Comparison of ENCODE assay signal across 23 cellular contexts in genomic region chr15:67361100-67361499, GRCh38.
"Had no signal": no experiment of that assay in that cellular context is flagged by ENCODE, and none has a peak within 500 bp of the region (broad histone marks: within the 10 kb centered on the region; RNA-seq: fewer than 3 reads in every experiment).

No MANE protein-coding gene starts in this region.

- H3K4me1 Mint-ChIP-seq: immature natural killer cell; naive B cell; natural killer cell; stimulated activated memory B cell treated with anti-CD40 and anti-IgM and Interleukin-4, amounts not matched to agents 10 μg/mL and 1 μg/mL and 100 μg/mL, for 72 hours; stimulated activated naive CD8-positive, alpha-beta T cell treated with anti-CD3 and anti-CD28 coated beads, Interleukin-15, amount 100 ng/mL, for 72 hours had no signal

- H3K36me3 Mint-ChIP-seq: immature natural killer cell; mesothelial cell of epicardium; naive B cell; natural killer cell; neural progenitor cell; stimulated activated memory B cell treated with anti-CD40 and anti-IgM and Interleukin-4, amounts not matched to agents 10 μg/mL and 1 μg/mL and 100 μg/mL, for 72 hours had no signal

- H3K9me3 Mint-ChIP-seq: immature natural killer cell; natural killer cell; nephron progenitor cell; neural progenitor cell; stimulated activated naive CD8-positive, alpha-beta T cell treated with anti-CD3 and anti-CD28 coated beads, Interleukin-15, amount 100 ng/mL, for 72 hours; type B pancreatic cell had no signal

- H3K27ac Mint-ChIP-seq: immature natural killer cell; mesothelial cell of epicardium; naive B cell; natural killer cell; nephron progenitor cell; neural progenitor cell; stimulated activated memory B cell treated with anti-CD40 and anti-IgM and Interleukin-4, amounts not matched to agents 10 μg/mL and 1 μg/mL and 100 μg/mL, for 72 hours; stimulated activated naive CD8-positive, alpha-beta T cell treated with anti-CD3 and anti-CD28 coated beads, Interleukin-15, amount 100 ng/mL, for 72 hours; type B pancreatic cell had no signal

- DNase-seq: hypothalamus; immature natural killer cell; left ventricle myocardium inferior; mesendoderm; naive B cell; natural killer cell; nephron progenitor cell; occipital lobe; psoas muscle; right lobe of liver; stimulated activated CD4-positive, alpha-beta T cell treated with anti-CD3 and anti-CD28 coated beads, Interleukin-1b, Interleukin-23, amount 100 ng/mL, for 48 hours; stimulated activated CD4-positive, alpha-beta T cell treated with anti-CD3 and anti-CD28 coated beads, Interleukin-2, amount 100 ng/mL, for 48 hours; stimulated activated CD4-positive, alpha-beta T cell treated with anti-CD3 and anti-CD28 coated beads, Interleukin-4, amount 100 ng/mL, for 4 hours; stimulated activated CD8-positive, alpha-beta memory T cell treated with anti-CD3 and anti-CD28 coated beads, Interleukin-4, amount 100 ng/mL, for 48 hours; stimulated activated naive CD4-positive, alpha-beta T cell treated with Interleukin-2 at 50 U/mL for 16 hours; stimulated activated naive CD8-positive, alpha-beta T cell treated with anti-CD3 and anti-CD28 coated beads, Interleukin-15, amount 100 ng/mL, for 72 hours; substantia nigra; uterus had no signal

- H3K27me3 Mint-ChIP-seq: naive B cell had no signal

- H3K4me3 Mint-ChIP-seq: immature natural killer cell; mesothelial cell of epicardium; naive B cell; natural killer cell; nephron progenitor cell; neural progenitor cell; stimulated activated memory B cell treated with anti-CD40 and anti-IgM and Interleukin-4, amounts not matched to agents 10 μg/mL and 1 μg/mL and 100 μg/mL, for 72 hours; stimulated activated naive CD8-positive, alpha-beta T cell treated with anti-CD3 and anti-CD28 coated beads, Interleukin-15, amount 100 ng/mL, for 72 hours; type B pancreatic cell had no signal

- ATAC-seq: natural killer cell; psoas muscle; right lobe of liver; stimulated activated memory B cell treated with anti-CD40 and anti-IgM and Interleukin-4, amounts not matched to agents 10 μg/mL and 1 μg/mL and 100 μg/mL, for 72 hours; stimulated activated naive CD8-positive, alpha-beta T cell treated with anti-CD3 and anti-CD28 coated beads, Interleukin-15, amount 100 ng/mL, for 72 hours had no signal

- FAIRE-seq: islet of Langerhans had no signal
